In genomic region chr1:111754964-111755320, GRCh38 we compare ENCODE assay signal across 8 cellular contexts. TPM values are rescaled to one million over a fixed set of nuclear protein-coding genes. Genes with fewer than 3 reads are reported as not detected.
DNase-seq lines count a peak whose midpoint lies in the region; ATAC-seq and TF ChIP-seq lines count a peak whose summit lies in the region.

No MANE protein-coding gene starts in this region.

- no peaks in the 10 kb centered on the region for H3K9me3 Mint-ChIP-seq in activated T-cell treated with anti-CD3 and anti-CD28 coated beads, Interleukin-2, amount 50 U/mL, for 72 hours

- H3K27ac ChIP-seq in HCT116 (ENCODE audit: low read depth, low read length), result peak overlapping the region; percentile 89
- peak overlapping the region; percentile 60 to 91 (median 90) for H3K27ac ChIP-seq in gastroesophageal sphincter

- peaks cover 2 to 11% of the 10 kb centered on the region in 2 donors for H3K36me3 Mint-ChIP-seq in activated T-cell treated with anti-CD3 and anti-CD28 coated beads, Interleukin-2, amount 50 U/mL, for 72 hours (ENCODE audit: insufficient read depth in 2 of 2)

- CTCF ChIA-PET in HCT116 (lab: Charles Lee), result interaction anchor here (0.9 to 2.6 kb wide), 7 partner anchors 8 to 274 kb away, joined by 4 to 8 read pairs (median 5); partner anchors contain the start of gene INKA2

- no peaks in the 10 kb centered on the region for H4K20me1 ChIP-seq in HCT116 (ENCODE audit: insufficient read depth)

- WGBS in gastroesophageal sphincter (ENCODE audit: low coverage in 1 of 2), 2 donors, result 0% methylated on average over 12 of the region's 12 CpGs

- H3K4me3 Mint-ChIP-seq in activated T-cell treated with anti-CD3 and anti-CD28 coated beads, Interleukin-2, amount 50 U/mL, for 72 hours, result peak overlapping the region; percentile 91 to 94

- H3K9me3 ChIP-seq in HCT116 (ENCODE audit: control insufficient read depth in 1 of 2, insufficient read depth in 1 of 2, low read depth in 1 of 2, low read length in 2 of 2) (no peaks in the 10 kb centered on the region), gastroesophageal sphincter (no peaks in the 10 kb centered on the region)

- peak overlapping the region; percentile 68 to 83 for H3K4me3 ChIP-seq in HCT116 (replicated peaks in 1 of 2; ENCODE audit: low read depth in 1 of 2, low read length in 2 of 2)
- H3K4me3 ChIP-seq in gastroesophageal sphincter, result peak overlapping the region; percentile 91 to 92

- peak overlapping the region; percentile 84 for H3K4me2 ChIP-seq in HCT116 (ENCODE audit: low read length)

- POLR2A ChIA-PET in HCT116 (lab: Charles Lee), result interaction anchor here (0.7 kb wide), 1 partner anchor 264 kb away, joined by 3 read pairs; no protein-coding TSS in a partner anchor

- H3K27me3 Mint-ChIP-seq in activated T-cell treated with anti-CD3 and anti-CD28 coated beads, Interleukin-2, amount 50 U/mL, for 72 hours (ENCODE audit: low read depth), result no peaks in the 10 kb centered on the region

- TF ChIP-seq POLR2A in HCT116 (IDR thresholded peaks at IDR 0.05; ENCODE audit: borderline replicate concordance, extremely low read depth, insufficient read depth, insufficient read length) (no peak), gastroesophageal sphincter (IDR thresholded peaks at IDR 0.05) (no peak)

- no peaks in the 10 kb centered on the region for H3K9me2 ChIP-seq in HCT116 (ENCODE audit: insufficient read depth)

- TF ChIP-seq RAD21 in HCT116 (IDR thresholded peaks at IDR 0.05; ENCODE audit: low read depth), result no peak

- peaks cover 36% of the 10 kb centered on the region for H3K79me2 ChIP-seq in HCT116 (ENCODE audit: insufficient read depth, low read length)

- peaks cover 11 to 18% of the 10 kb centered on the region in 2 experiments for H3K4me1 ChIP-seq in HCT116 (ENCODE audit: control insufficient read depth in 1 of 2, insufficient read depth in 2 of 2, low read length in 2 of 2)
- H3K4me1 ChIP-seq in gastroesophageal sphincter, result peaks cover 2 to 42% (median 15%) of the 10 kb centered on the region in 3 donors

- H3K9ac ChIP-seq in HCT116 (ENCODE audit: low read length), result peak overlapping the region; percentile 90

- TF ChIP-seq EP300 in gastroesophageal sphincter (IDR thresholded peaks at IDR 0.05), result no peak

- TF ChIP-seq CTCF in HCT116 (IDR thresholded peaks at IDR 0.05 in 2 of 3, conservative IDR thresholded peaks at IDR 0.05 in 1 of 3; ENCODE audit: borderline replicate concordance in 1 of 3, insufficient read depth in 1 of 3, low read depth in 2 of 3, low read length in 2 of 3) (no peak), gastroesophageal sphincter (IDR thresholded peaks at IDR 0.05) (no peak), omental fat pad (IDR thresholded peaks at IDR 0.05) (no peak)

- H3K36me3 ChIP-seq in HCT116 (ENCODE audit: control insufficient read depth in 1 of 2, insufficient read depth in 2 of 2, low read length in 2 of 2), result peaks cover 0 to 7% of the 10 kb centered on the region in 2 experiments; a peak in 2 of 4 replicates
- H3K36me3 ChIP-seq in gastroesophageal sphincter, result peaks cover 0 to 22% of the 10 kb centered on the region in 2 donors

- peak; percentile 43 for DNase-seq in GDM1 (lab: John Stamatoyannopoulos, UW)
- no peak for DNase-seq in HCT116 (ENCODE audit: low read depth, low spot score)
- DNase-seq in NCI-H2107 treated with DMSO at 0.1 percent for 48 hours (lab: John Stamatoyannopoulos, UW; ENCODE audit: unreplicated experiment), result peak; percentile 75
- DNase-seq in activated T-cell treated with anti-CD3 and anti-CD28 coated beads, Interleukin-2, amount 50 U/mL, for 72 hours, result peak; percentile 24 to 31
- no peak for DNase-seq in omental fat pad (ENCODE audit: low spot score)
- DNase-seq in NAMALWA (ENCODE audit: low spot score), result no peak

- H3K27me3 ChIP-seq in HCT116 (ENCODE audit: insufficient read depth, low read length), result no peaks in the 10 kb centered on the region
- no peaks in the 10 kb centered on the region for H3K27me3 ChIP-seq in gastroesophageal sphincter

- BruUV-seq in HCT116 (replicated peaks; lab: Mats Ljungman, UMichigan), result TSS peak; percentile 77

- H2AFZ ChIP-seq in HCT116 (ENCODE audit: low read depth, low read length, poor library complexity, severe bottlenecking), result peak overlapping the region; percentile 69

- H3K27ac Mint-ChIP-seq in activated T-cell treated with anti-CD3 and anti-CD28 coated beads, Interleukin-2, amount 50 U/mL, for 72 hours, result peak overlapping the region; percentile 93

- intact Hi-C loops in HCT116 (cut with micrococcal nuclease), result loop anchor here (1.0 to 2.0 kb wide), 2 partner anchors 16 to 40 kb away; partner anchors contain the start of gene INKA2

- H3K4me1 Mint-ChIP-seq in activated T-cell treated with anti-CD3 and anti-CD28 coated beads, Interleukin-2, amount 50 U/mL, for 72 hours (ENCODE audit: low read depth), result peaks cover 40% of the 10 kb centered on the region

- RAD21 ChIA-PET in HCT116 (lab: Charles Lee; ENCODE audit: low non-redundant PET in 1 of 2, low total read pairs in 2 of 2, uncharacterized antibody in 2 of 2, unreplicated experiment in 2 of 2), result interaction anchor here (0.8 to 1.0 kb wide), 2 partner anchors 16 to 247 kb away, joined by 3 to 4 read pairs; partner anchors contain the start of gene INKA2 (in 1 of the 2)

- ATAC-seq in HCT116, result peak; percentile 39
- peak in 1 of 2 donors; percentile 0 for ATAC-seq in activated T-cell treated with anti-CD3 and anti-CD28 coated beads, Interleukin-2, amount 50 U/mL, for 72 hours (replicated peaks in 1 of 2)
- ATAC-seq in gastroesophageal sphincter, result no peak
- peak; percentile 20 for ATAC-seq in omental fat pad (ENCODE audit: low FRiP score)
- ATAC-seq in HG02571 (IDR thresholded peaks at IDR 0.05; ENCODE audit: unreplicated experiment), result no peak

TF ChIP-seq in HCT116, 20 proteins besides CTCF, POLR2A, EP300 and RAD21:
- TF ChIP-seq EGR1 (IDR thresholded peaks at IDR 0.05; ENCODE audit: low read depth) (peak; percentile 96), YY1 (IDR thresholded peaks at IDR 0.05; ENCODE audit: extremely low read depth, insufficient replicate concordance, low read depth, low read length) (no peak)

RNA-seq across cellular contexts. Expression of gene DDX20, which starts 0.8 kb away (rescaled TPM):
- total RNA-seq in HCT116 (2021; ENCODE audit: unreplicated experiment) (14.9 TPM), gastroesophageal sphincter (10 to 100 TPM; 11.6 to 24.4 (median 14.8) TPM), omental fat pad (10 to 100 TPM; 12.8 to 24.7 (median 21.3) TPM)
- 3.5 and 5.8 TPM in 2 replicates for polyA plus RNA-seq in HCT116 (2012)
- total RNA-seq in activated T-cell treated with anti-CD3 and anti-CD28 coated beads, Interleukin-2, amount 50 U/mL, for 72 hours, result 10 to 100 TPM; 13.3 to 15.8 TPM

RNA-seq across cellular contexts. Expression of gene INKA2, which starts 15.7 kb away (rescaled TPM):
- total RNA-seq in HCT116 (2021; ENCODE audit: unreplicated experiment) (4.0 TPM), gastroesophageal sphincter (10 to 100 TPM in 1 of 4 donors, 1 to 10 TPM in 3; 7.2 to 12.8 (median 8.8) TPM), omental fat pad (10 to 100 TPM in 1 of 4 donors, 1 to 10 TPM in 3; 2.1 to 21.3 (median 6.6) TPM)
- 0.72 and 1.7 TPM in 2 replicates for polyA plus RNA-seq in HCT116 (2012)
- total RNA-seq in activated T-cell treated with anti-CD3 and anti-CD28 coated beads, Interleukin-2, amount 50 U/mL, for 72 hours, result 1 to 10 TPM; 3.9 to 4.3 TPM

Comparison
In these comparisons a context has a peak if more than half of its experiments do, and no peak if none do; other contexts are left out.
1. DNase-seq: peak in GDM1 (single experiment), NCI-H2107 treated with DMSO at 0.1 percent for 48 hours (single experiment) and activated T-cell treated with anti-CD3 and anti-CD28 coated beads, Interleukin-2, amount 50 U/mL, for 72 hours (2 of 2); none in HCT116 (single experiment), omental fat pad (single experiment) and NAMALWA (single experiment).
2. ATAC-seq: peak in HCT116 (single experiment) and omental fat pad (single experiment); none in gastroesophageal sphincter (single experiment) and HG02571 (single experiment).